11 cellular contexts compared by ENCODE assay signal in genomic region chr11:90135016-90135415, GRCh38. TPM values are rescaled to one million over a fixed set of nuclear protein-coding genes. Genes with fewer than 3 reads are reported as not detected.
DNase-seq lines count a peak whose midpoint lies in the region; ATAC-seq, FAIRE-seq and TF ChIP-seq lines count a peak whose summit lies in the region.
"Had no signal": no experiment of that assay in that cellular context is flagged by ENCODE, and none has a peak within 500 bp of the region (broad histone marks: within the 10 kb centered on the region; RNA-seq: fewer than 3 reads in every experiment).

No MANE protein-coding gene starts in this region.

- peak overlapping the region; percentile 95 for H2AFZ ChIP-seq in H1 (ENCODE audit: low read length)

- POLR2A ChIA-PET in BJ (lab: Charles Lee), result interaction anchor here (0.7 kb wide), 1 partner anchor 921 kb away, joined by 3 read pairs; no protein-coding TSS in a partner anchor
- POLR2A ChIA-PET in H1 (lab: Charles Lee; ENCODE audit: partially characterized antibody), result no interaction called here

- no peak overlapping the region for H2BK15ac ChIP-seq in H1 (ENCODE audit: low read length)

- no peak for TF ChIP-seq POLR2A in H1 (IDR thresholded peaks at IDR 0.05; ENCODE audit: control extremely low read depth in 1 of 2, low read depth in 2 of 2, low read length in 2 of 2)

- no peaks in the 10 kb centered on the region for H3K27me3 Mint-ChIP-seq in neural crest cell (ENCODE audit: low read depth)

- H3K79me2 ChIP-seq in H1 (ENCODE audit: control insufficient read depth in 1 of 2, insufficient read depth in 2 of 2, low read length in 2 of 2), result no peaks in the 10 kb centered on the region

- peak overlapping the region in 2 of 4 experiments; percentile 9 to 62; a peak in 2 of 7 replicates for H3K9ac ChIP-seq in H1 (replicated peaks in 1 of 4; ENCODE audit: extremely low read depth in 1 of 4, low read depth in 3 of 4, low read length in 3 of 4)

- H3K27me3 ChIP-seq in BJ (ENCODE audit: control insufficient read depth, insufficient read depth, low read length), result no peaks in the 10 kb centered on the region
- H3K27me3 ChIP-seq in H1 (replicated peaks in 1 of 4; ENCODE audit: control insufficient read depth in 3 of 4, extremely low read depth in 1 of 4, insufficient read depth in 3 of 4, low read length in 3 of 4), result no peaks in the 10 kb centered on the region

- 6% methylated on average over 5 of the region's 5 CpGs; no CpG with 5 or more reads in 1 of the 2 experiments for WGBS in H1 (ENCODE audit: extremely low coverage in 1 of 2, insufficient coverage in 1 of 2, insufficient read length in 1 of 2, insufficient replicate concordance in 2 of 2, low coverage in 1 of 2, low lambda C conversion rate in 2 of 2, missing lambda C conversion rate in 1 of 2), 2 experiments

- no peak for TF ChIP-seq EP300 in H1 (IDR thresholded peaks at IDR 0.05; ENCODE audit: borderline replicate concordance in 1 of 2, low read depth in 2 of 2, low read length in 2 of 2)

- peak overlapping the region; percentile 95 for H3K4me3 Mint-ChIP-seq in neural crest cell

- H3K4me2 ChIP-seq in H1 (ENCODE audit: insufficient read depth in 1 of 2, low read depth in 2 of 2, low read length in 2 of 2), result peak overlapping the region; percentile 92 to 98

- no peak for TF ChIP-seq RAD21 in H1 (IDR thresholded peaks at IDR 0.05 in 1 of 2, conservative IDR thresholded peaks at IDR 0.05 in 1 of 2; ENCODE audit: low read depth in 2 of 2, low read length in 2 of 2)

- no peak overlapping the region for H2BK20ac ChIP-seq in H1 (ENCODE audit: low read length)

- H3K56ac ChIP-seq in H1 (replicated peaks; ENCODE audit: insufficient read length, low read depth, low read length), result no peak overlapping the region

- H3K36me3 Mint-ChIP-seq in neural crest cell (ENCODE audit: low read depth), result peaks cover 15% of the 10 kb centered on the region

- H2BK5ac ChIP-seq in H1 (ENCODE audit: low read depth, low read length), result no peak overlapping the region

- no peak overlapping the region; the same call in 1 of the 2 replicates for H3K18ac ChIP-seq in H1 (ENCODE audit: extremely low read depth, low read length)

- H3K9me3 Mint-ChIP-seq in neural crest cell, result peaks cover 3% of the 10 kb centered on the region

- peaks cover 6% of the 10 kb centered on the region for H3K23me2 ChIP-seq in H1 (ENCODE audit: low read depth, low read length)

- TF ChIP-seq CTCF in BJ (IDR thresholded peaks at IDR 0.05; ENCODE audit: insufficient read depth, low read depth, low read length) (no peak), H1 (IDR thresholded peaks at IDR 0.05; ENCODE audit: control extremely low read depth in 1 of 3, insufficient read depth in 1 of 3, low read depth in 1 of 3, low read length in 3 of 3) (no peak), neural crest cell (conservative IDR thresholded peaks at IDR 0.05) (no peak)

- no peaks in the 10 kb centered on the region for H4K20me1 ChIP-seq in H1 (replicated peaks in 1 of 2; ENCODE audit: control insufficient read depth in 1 of 2, insufficient read depth in 2 of 2, low read length in 2 of 2)

- no peak for FAIRE-seq in H1 (lab: Jason Lieb, UNC)
- FAIRE-seq: GM12878 had no signal

- peak overlapping the region; percentile 93 for H3K27ac Mint-ChIP-seq in neural crest cell (ENCODE audit: unreplicated experiment)

- no peak overlapping the region; the same call in 1 of the 2 replicates for H2AK5ac ChIP-seq in H1 (ENCODE audit: low read depth, low read length)

- H3K23ac ChIP-seq in H1 (ENCODE audit: insufficient read length), result no peak overlapping the region

- ATAC-seq in HG03432 (IDR thresholded peaks at IDR 0.05; ENCODE audit: unreplicated experiment), result peak; percentile 4

- CTCF ChIA-PET in BJ (lab: Yijun Ruan, JAX), result no interaction called here
- CTCF ChIA-PET in H1 (lab: Charles Lee; ENCODE audit: partially characterized antibody), result interaction anchor here (1.4 to 1.7 kb wide), 2 partner anchors 13 to 85 kb away, joined by 4 to 6 read pairs; no protein-coding TSS in a partner anchor

- no peak for DNase-seq in BJ (ENCODE audit: low read depth)
- DNase-seq in H1 (ENCODE audit: low read depth in 1 of 2, low spot score in 2 of 2), result no peak
- no peak for DNase-seq in neural crest cell (ENCODE audit: low read depth, low spot score)
- DNase-seq in D341Med (ENCODE audit: low spot score), result no peak
- no peak for DNase-seq in G401 (ENCODE audit: low spot score)
- DNase-seq in NCI-H1092 (lab: John Stamatoyannopoulos, UW), result no peak
- no peak for DNase-seq in substantia nigra (lab: John Stamatoyannopoulos, UW)

- peaks cover 53% of the 10 kb centered on the region for H3K4me1 Mint-ChIP-seq in neural crest cell

- no peak overlapping the region for H3K14ac ChIP-seq in H1 (ENCODE audit: insufficient read length)

- no peak overlapping the region for H3K27ac ChIP-seq in H1 (ENCODE audit: low read depth, low read length)
- H3K27ac ChIP-seq in substantia nigra (ENCODE audit: low read depth, low read length, poor library complexity, severe bottlenecking), result no peak overlapping the region

- H3K4me1 ChIP-seq in H1 (replicated peaks in 1 of 4; ENCODE audit: control insufficient read depth in 3 of 4, insufficient read depth in 4 of 4, low read length in 3 of 4), result peaks cover 1 to 6% (median 4%) of the 10 kb centered on the region in 4 experiments; a peak in 5 of 7 replicates

- in situ Hi-C loops in G401 (cut with HindIII; ENCODE audit: low sequenced_read_pairs), result no loop called here

- H3K4ac ChIP-seq in H1 (replicated peaks; ENCODE audit: insufficient read length, low read depth, low read length), result no peak overlapping the region

- peak overlapping the region; percentile 30; the same call in 1 of the 2 replicates for H4K8ac ChIP-seq in H1 (ENCODE audit: extremely low read depth, insufficient read depth, low read length)

- H3K36me3 ChIP-seq in BJ (ENCODE audit: control insufficient read depth, insufficient read depth, low read length) (no peaks in the 10 kb centered on the region), H1 (ENCODE audit: control insufficient read depth in 2 of 4, insufficient read depth in 4 of 4, low read length in 3 of 4) (no peaks in the 10 kb centered on the region)

- H3K79me1 ChIP-seq in H1 (ENCODE audit: low read depth, low read length), result no peaks in the 10 kb centered on the region

- H3K9me3 ChIP-seq in H1 (ENCODE audit: insufficient read depth in 2 of 2, low read depth in 1 of 2, low read length in 1 of 2), result no peaks in the 10 kb centered on the region

- H2BK120ac ChIP-seq in H1 (replicated peaks; ENCODE audit: low read depth, low read length), result no peak overlapping the region

- no peak overlapping the region; the same call in 1 of the 2 replicates for H2BK12ac ChIP-seq in H1 (ENCODE audit: low read depth, low read length)

- H3K4me3 ChIP-seq in BJ (ENCODE audit: low read depth, low read length) (peak overlapping the region; percentile 40), H1 (ENCODE audit: extremely low read depth in 1 of 4, insufficient read depth in 2 of 4, low read depth in 3 of 4, low read length in 4 of 4) (peak overlapping the region; percentile 73 to 81 (median 76))
- H3K4me3 ChIP-seq: GM12878 had no signal

- no peak overlapping the region for H4K91ac ChIP-seq in H1 (replicated peaks; ENCODE audit: insufficient read length, low read length)

- H4K5ac ChIP-seq in H1 (ENCODE audit: insufficient read length, low read depth, low read length), result no peak overlapping the region

TF ChIP-seq in H1, 55 proteins besides CTCF, POLR2A, EP300 and RAD21 (continues in another document):
- no peak for TF ChIP-seq HDAC6 (IDR thresholded peaks at IDR 0.05; ENCODE audit: low read depth, low read length)
- TF ChIP-seq SP2 (IDR thresholded peaks at IDR 0.05; ENCODE audit: low read length), result no peak
- TF ChIP-seq CBX5 (IDR thresholded peaks at IDR 0.05; ENCODE audit: low read depth, low read length), result no peak
- no peak for TF ChIP-seq CEBPB (IDR thresholded peaks at IDR 0.05; ENCODE audit: low read depth, low read length)
- TF ChIP-seq SIX5 (IDR thresholded peaks at IDR 0.05; ENCODE audit: low read depth, low read length), result no peak

RNA-seq across cellular contexts. Expression of gene NAALAD2, which starts 0.6 kb away (rescaled TPM):
- polyA plus RNA-seq in BJ (2011; rRNA removed) (not detected in 2 replicates), H1 (2011; rRNA removed) (2.1 and 2.6 TPM in 2 replicates)
- polyA minus RNA-seq in BJ (2011; rRNA and poly(A)+ RNA removed), result not detected in 2 replicates
- total RNA-seq in H1 (2021; fragmentation: NEBNext Ultra II Directional; extraction: Animal tissue kit (Norgen Biotek cat#: 25700)), result 3.9 and 4.1 TPM in 2 replicates
- 3.9 TPM for polyA plus RNA-seq in H1 (2011; cell fraction: cytosol; rRNA removed)
- polyA plus RNA-seq in H1 (2011; cell fraction: nucleus; rRNA removed), result 6.3 TPM
- 2.7 to 8.1 TPM (median 3.3 TPM) in 4 replicates for polyA plus RNA-seq in H1 (2012, experiment 1 of 2)
- polyA plus RNA-seq in H1 (2012, experiment 2 of 2), result 0.66 TPM
- 5.2 TPM for polyA plus RNA-seq in H1 (2013, experiment 1 of 2)
- 3.9 TPM for polyA plus RNA-seq in H1 (2013, experiment 2 of 2)
- polyA minus RNA-seq in H1 (2011; rRNA and poly(A)+ RNA removed), result 8.2 and 13.2 TPM in 2 replicates
- polyA minus RNA-seq in H1 (2011; cell fraction: cytosol; rRNA and poly(A)+ RNA removed), result 3.5 TPM
- 28.1 TPM for polyA minus RNA-seq in H1 (2011; cell fraction: nucleus; rRNA and poly(A)+ RNA removed)
- total RNA-seq in neural crest cell, result 16.1 and 16.7 TPM in 2 replicates
- total RNA-seq in G401 (2014; rRNA removed; shearing (Covaris generic)), result not detected in 2 replicates
- total RNA-seq: GM12878, HT-29, mononuclear cell had no signal

RNA-seq across cellular contexts. Expression of gene UBTFL1, which starts 49.3 kb away (rescaled TPM):
- polyA plus RNA-seq in BJ (2011; rRNA removed) (not detected in 2 replicates), H1 (2011; rRNA removed) (not detected in 2 replicates)
- not detected in 2 replicates for polyA minus RNA-seq in BJ (2011; rRNA and poly(A)+ RNA removed)
- total RNA-seq in H1 (2021; fragmentation: NEBNext Ultra II Directional; extraction: Animal tissue kit (Norgen Biotek cat#: 25700)), result not detected in 2 replicates
- not detected for polyA plus RNA-seq in H1 (2011; cell fraction: cytosol; rRNA removed)
- not detected for polyA plus RNA-seq in H1 (2011; cell fraction: nucleus; rRNA removed)
- polyA plus RNA-seq in H1 (2012, experiment 1 of 2), result not detected in 4 replicates
- polyA plus RNA-seq in H1 (2012, experiment 2 of 2), result not detected
- not detected for polyA plus RNA-seq in H1 (2013, experiment 1 of 2)
- not detected for polyA plus RNA-seq in H1 (2013, experiment 2 of 2)
- polyA minus RNA-seq in H1 (2011; rRNA and poly(A)+ RNA removed), result not detected in 2 replicates
- not detected for polyA minus RNA-seq in H1 (2011; cell fraction: cytosol; rRNA and poly(A)+ RNA removed)
- not detected for polyA minus RNA-seq in H1 (2011; cell fraction: nucleus; rRNA and poly(A)+ RNA removed)
- total RNA-seq in neural crest cell, result not detected in 2 replicates
- not detected in 2 replicates for total RNA-seq in G401 (2014; rRNA removed; shearing (Covaris generic))
- total RNA-seq: GM12878, HT-29 had no signal
- polyA plus RNA-seq: GM12878 had no signal
